ENCODE assay signal across 17 cellular contexts in genomic region chr4:89616382-89616781, GRCh38.
"Had no signal": no experiment of that assay in that cellular context is flagged by ENCODE, and none has a peak within 500 bp of the region (broad histone marks: within the 10 kb centered on the region; RNA-seq: fewer than 3 reads in every experiment).

No MANE protein-coding gene starts in this region.

- H3K36me3 ChIP-seq: ascending aorta, breast epithelium, ovary, right lobe of liver, transverse colon, vagina had no signal

- H3K9me3 ChIP-seq: ascending aorta, breast epithelium, ovary, right lobe of liver, transverse colon, vagina had no signal

- H3K4me3 Mint-ChIP-seq: activated T-helper 1 cell treated with anti-CD3 and anti-CD28 coated beads, Interleukin-12 subunit alpha, Interleukin-12 subunit beta, Interleukin-2, Interleukin-4 antibody, amounts not matched to agents 30 ng/mL and 10 ng/mL and 1 ng/mL, durations not matched to agents 14 hours and 24 hours and 36 hours had no signal

- H3K4me3 ChIP-seq: ascending aorta, breast epithelium, ovary, right lobe of liver, smooth muscle cell, transverse colon, vagina had no signal

- H3K4me2 ChIP-seq: smooth muscle cell had no signal

- H3K27me3 ChIP-seq: ascending aorta, breast epithelium, foreskin keratinocyte, ovary, right lobe of liver, transverse colon, vagina had no signal

- H3K27ac ChIP-seq: ascending aorta, breast epithelium, foreskin keratinocyte, ovary, right lobe of liver, transverse colon, vagina had no signal

- DNase-seq: activated CD4-positive, alpha-beta T cell treated with anti-CD3 and anti-CD28 coated beads, Interleukin-2, amount 50 U/mL, for 1 hour; activated CD8-positive, alpha-beta memory T cell treated with anti-CD3 and anti-CD28 coated beads for 24 hours; activated naive CD4-positive, alpha-beta T cell treated with Interleukin-2 at 50 U/mL for 16 hours; cerebellar nuclear complex; effector CD8-positive, alpha-beta T cell; foreskin keratinocyte; kidney glomerular epithelial cell; ovary; right lobe of liver; stimulated activated naive CD8-positive, alpha-beta T cell treated with anti-CD3 and anti-CD28 coated beads, Interleukin-15, Interleukin-2, amounts not matched to agents 100 U/mL and 50 U/mL, for 24 hours; transverse colon had no signal

- H3K27ac Mint-ChIP-seq: activated T-helper 1 cell treated with anti-CD3 and anti-CD28 coated beads, Interleukin-12 subunit alpha, Interleukin-12 subunit beta, Interleukin-2, Interleukin-4 antibody, amounts not matched to agents 30 ng/mL and 10 ng/mL and 1 ng/mL, durations not matched to agents 14 hours and 24 hours and 36 hours had no signal

- ATAC-seq: activated CD4-positive, CD25-positive, alpha-beta regulatory T cell treated with anti-CD3 and anti-CD28 coated beads, Interleukin-2, amount 50 U/mL, for 24 hours; foreskin keratinocyte; right lobe of liver; stimulated activated naive CD8-positive, alpha-beta T cell treated with anti-CD3 and anti-CD28 coated beads, Interleukin-15, Interleukin-2, amounts not matched to agents 100 U/mL and 50 U/mL, for 24 hours had no signal

- H3K4me1 ChIP-seq: ascending aorta, breast epithelium, foreskin keratinocyte, right lobe of liver, transverse colon, vagina had no signal
